Comparison of ENCODE assay signal across 26 cellular contexts in the genomic region with DNA sequence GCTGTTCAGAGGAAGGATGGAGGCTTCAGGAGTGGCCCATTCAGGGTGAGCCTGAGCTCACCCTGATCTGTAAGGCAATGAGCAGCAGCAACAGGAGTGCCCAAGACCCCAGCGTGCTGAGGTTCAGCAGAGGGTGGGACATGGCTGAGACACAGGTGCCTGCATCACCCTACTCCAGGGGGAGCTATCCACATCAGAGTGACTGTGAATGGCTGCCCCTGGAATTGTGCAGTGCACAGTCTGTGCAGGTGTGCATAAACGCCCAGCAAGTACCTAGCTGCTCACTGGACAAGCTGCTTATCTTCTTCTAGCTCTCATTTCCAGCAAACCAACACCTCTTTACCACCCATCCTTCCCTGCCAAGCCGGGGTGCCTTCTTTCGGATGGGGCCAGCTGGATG.
"Had no signal": no experiment of that assay in that cellular context is flagged by ENCODE, and none has a peak within 500 bp of the region (broad histone marks: within the 10 kb centered on the region; RNA-seq: fewer than 3 reads in every experiment).

No MANE protein-coding gene starts in this region.

- ATAC-seq: activated naive CD8-positive, alpha-beta T cell treated with anti-CD3 and anti-CD28 coated beads, Interleukin-2, amount 50 U/mL, for 24 hours; left lung; sciatic nerve; stimulated activated memory B cell treated with anti-CD40 and anti-IgM and Interleukin-4, amounts not matched to agents 10 μg/mL and 1 μg/mL and 100 μg/mL, for 72 hours; stimulated activated naive CD8-positive, alpha-beta T cell treated with anti-CD3 and anti-CD28 coated beads, Interleukin-15, amount 100 ng/mL, for 72 hours; T-helper 17 cell; upper lobe of right lung; WTC11 had no signal

- DNase-seq: activated CD4-positive, alpha-beta memory T cell treated with anti-CD3 and anti-CD28 coated beads, Interleukin-2, amount 10 ng/mL, durations not matched to agents 7 days and 5 days; activated CD4-positive, alpha-beta T cell treated with anti-CD3 and anti-CD28 coated beads for 1 hour; activated CD4-positive, alpha-beta T cell treated with anti-CD3 and anti-CD28 coated beads, Interleukin-2, amount 10 ng/mL, durations not matched to agents 7 days and 5 days; activated CD8-positive, alpha-beta memory T cell treated with anti-CD3 and anti-CD28 coated beads, Interleukin-2, amount 50 U/mL, for 48 hours; activated naive CD8-positive, alpha-beta T cell treated with anti-CD3 and anti-CD28 coated beads, Interleukin-2, amount 50 U/mL, for 24 hours; activated T-cell treated with anti-CD3 and anti-CD28 coated beads, Interleukin-2, amount 50 U/mL, for 24 hours; amygdala; dermis blood vessel endothelial cell; effector CD4-positive, alpha-beta T cell; left lung; mesendoderm; ovary; retina; stimulated activated CD4-positive, alpha-beta T cell treated with anti-CD3 and anti-CD28 coated beads, Interleukin-4, amount 100 ng/mL, for 24 hours; stimulated activated naive CD8-positive, alpha-beta T cell treated with anti-CD3 and anti-CD28 coated beads, Interleukin-15, amount 100 ng/mL, for 72 hours; substantia nigra; T-helper 17 cell; T1000; upper lobe of right lung had no signal

- H3K27me3 ChIP-seq: ovary, upper lobe of right lung had no signal

- H3K4me3 ChIP-seq: left lung, lung, ovary, prostate gland, skin epidermis, upper lobe of right lung had no signal

- H3K4me1 ChIP-seq: left lung, prostate gland, upper lobe of right lung had no signal

- H3K27ac ChIP-seq: epithelial cell of prostate, left lung, ovary, prostate gland, skin epidermis, upper lobe of right lung had no signal

- H3K36me3 ChIP-seq: left lung, ovary, prostate gland, upper lobe of right lung had no signal

- H3K9me3 ChIP-seq: left lung, ovary, prostate gland, upper lobe of right lung had no signal
